Comparison of ENCODE assay signal across 8 cellular contexts in the genomic region with DNA sequence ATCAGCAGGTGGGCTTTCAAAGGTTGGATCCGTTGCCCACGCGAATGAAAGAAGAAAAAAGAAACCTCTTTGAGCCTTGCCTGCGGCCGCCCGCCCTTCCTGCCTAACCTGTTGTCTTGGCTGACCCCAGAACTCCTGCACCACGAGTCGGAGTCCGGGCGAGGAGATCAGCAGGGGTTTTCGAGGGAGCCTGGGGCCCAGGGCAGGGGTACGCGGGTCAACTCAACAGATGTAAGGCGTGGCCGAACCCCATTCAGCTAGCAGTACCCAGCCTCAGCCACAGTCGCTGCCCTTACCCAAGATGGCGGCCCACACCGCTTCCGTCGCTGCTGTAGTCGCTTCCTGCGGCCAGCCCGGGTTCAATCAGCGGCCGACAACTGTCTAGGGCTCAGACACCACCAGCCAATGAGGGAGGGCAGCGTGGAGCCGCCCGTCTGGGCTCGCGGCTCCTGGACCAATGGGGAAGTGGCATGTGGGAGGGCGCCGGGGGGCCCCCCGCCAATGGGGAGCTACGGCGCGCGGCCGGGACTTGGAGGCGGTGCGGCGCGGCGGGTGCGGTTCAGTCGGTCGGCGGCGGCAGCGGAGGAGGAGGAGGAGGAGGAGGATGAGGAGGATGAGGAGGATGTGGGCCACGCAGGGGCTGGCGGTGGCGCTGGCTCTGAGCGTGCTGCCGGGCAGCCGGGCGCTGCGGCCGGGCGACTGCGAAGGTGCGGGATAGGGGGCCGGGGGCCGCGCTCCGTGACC. TPM values are rescaled to one million over a fixed set of nuclear protein-coding genes. Genes with fewer than 3 reads are reported as not detected.
DNase-seq lines count a peak whose midpoint lies in the region; ATAC-seq lines count a peak whose summit lies in the region.

A gene (plus strand): TSS at position 562 of the 744 bp plus-strand sequence. CDS start 52 bp downstream, at position 614.

- H3K27ac Mint-ChIP-seq in IgD-negative memory B cell: peak within 1 kb of the TSS; percentile 98 to 99 (median 98)

- H3K36me3 Mint-ChIP-seq in IgD-negative memory B cell: no peaks in the 10 kb centered on the region

- no peaks in the 10 kb centered on the region for H3K27me3 Mint-ChIP-seq in IgD-negative memory B cell

- no peaks in the 10 kb centered on the region for H3K9me3 ChIP-seq in mononuclear cell (ENCODE audit: low read depth, low read length)

- H3K9me3 Mint-ChIP-seq in IgD-negative memory B cell: no peaks in the 10 kb centered on the region

- no peaks in the 10 kb centered on the region for H3K27me3 ChIP-seq in mononuclear cell (ENCODE audit: insufficient read depth, low read length)

- peaks cover 48% of the 10 kb centered on the region for H3K4me1 ChIP-seq in mononuclear cell (ENCODE audit: insufficient read depth, low read length)

- peaks cover 25 to 33% (median 29%) of the 10 kb centered on the region in 3 donors for H3K4me1 Mint-ChIP-seq in IgD-negative memory B cell

- DNase-seq in DMS114 treated with DMSO at 0.1 percent for 48 hours (lab: John Stamatoyannopoulos, UW; ENCODE audit: unreplicated experiment) (peak; percentile 91), OCI-M2 (lab: John Stamatoyannopoulos, UW; ENCODE audit: unreplicated experiment) (peak; percentile 55), activated T-cell treated with anti-CD3 and anti-CD28 coated beads for 4 hours (peak; percentile 94), epidermal melanocyte (ENCODE audit: insufficient read length, low spot score) (peak; percentile 100)
- DNase-seq in stimulated activated CD8-positive, alpha-beta memory T cell treated with anti-CD3 and anti-CD28 coated beads, Interleukin-4, amount 100 ng/mL, for 1 hour (ENCODE audit: low read depth in 2 of 2, low spot score in 1 of 2): peak; percentile 92 to 96

- ATAC-seq in GM21529 (IDR thresholded peaks at IDR 0.05; ENCODE audit: unreplicated experiment): peak; percentile 95

- peak within 1 kb of the TSS; percentile 87 for H3K4me3 ChIP-seq in mononuclear cell (ENCODE audit: low read length)

- peak within 1 kb of the TSS; percentile 95 to 100 (median 99) for H3K4me3 Mint-ChIP-seq in IgD-negative memory B cell

RNA-seq across cellular contexts. Expression of the gene that starts here (rescaled TPM):
- polyA plus RNA-seq in IgD-negative memory B cell: 33.6 TPM
- 11.2 TPM for total RNA-seq in mononuclear cell

Comparison
In these comparisons a context has a peak if more than half of its experiments do, and no peak if none do; other contexts are left out.
1. Peak in every context shown above with its lines: DNase-seq, ATAC-seq and H3K4me3 ChIP-seq.